In the genomic region with DNA sequence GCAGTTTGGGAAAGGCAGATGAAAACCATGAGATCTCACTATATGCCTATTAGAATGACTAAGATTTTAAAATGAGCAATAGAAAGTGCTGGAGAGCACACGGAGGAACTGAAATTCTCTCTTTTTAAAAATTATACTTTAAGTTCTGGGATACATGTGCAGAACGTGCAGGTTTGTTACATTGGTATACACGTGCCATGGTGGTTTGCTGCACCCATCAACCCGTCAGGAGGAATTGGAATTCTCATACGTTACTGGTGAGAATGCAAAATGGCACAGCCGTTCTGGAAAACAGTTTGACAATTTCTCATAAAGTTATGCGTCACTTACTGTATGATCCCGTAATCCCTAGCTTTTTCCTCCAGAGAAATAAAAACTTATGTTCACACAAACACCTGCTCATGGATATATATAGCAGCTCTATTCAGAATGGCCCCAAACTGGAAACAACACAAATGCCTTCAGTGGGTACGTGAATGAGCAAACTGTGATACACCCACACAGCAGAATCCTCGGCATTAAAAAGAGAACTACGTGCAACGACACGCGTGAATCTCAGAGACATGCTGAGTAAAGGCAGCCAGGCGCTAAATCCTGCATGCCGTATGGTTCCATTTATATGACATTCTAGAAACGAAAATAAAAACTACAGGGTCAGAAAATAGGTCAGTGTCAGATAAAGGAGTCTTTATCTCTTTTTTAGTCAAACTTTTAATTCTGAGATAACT, we compare ENCODE assay signal across 13 cellular contexts. TPM values are rescaled to one million over a fixed set of nuclear protein-coding genes. Genes with fewer than 3 reads are reported as not detected.
DNase-seq lines count a peak whose midpoint lies in the region; ATAC-seq and TF ChIP-seq lines count a peak whose summit lies in the region.
"Had no signal": no experiment of that assay in that cellular context is flagged by ENCODE, and none has a peak within 500 bp of the region (broad histone marks: within the 10 kb centered on the region; RNA-seq: fewer than 3 reads in every experiment).

No MANE protein-coding gene starts in this region.

- ATAC-seq in HG02870 (IDR thresholded peaks at IDR 0.05; ENCODE audit: unreplicated experiment) (peak; percentile 36), memory B cell (ENCODE audit: low read depth) (peak; percentile 53), GM21515 (IDR thresholded peaks at IDR 0.05; ENCODE audit: unreplicated experiment) (no peak)
- ATAC-seq: right lobe of liver had no signal

- CTCF ChIA-PET in CD4-positive, alpha-beta memory T cell (lab: Charles Lee; ENCODE audit: partially characterized antibody): interaction anchor here (0.6 kb wide), 1 partner anchor 110 kb away, joined by 3 read pairs; a partner anchor contains a TSS

- H3K4me1 Mint-ChIP-seq in memory B cell: peaks cover 38% of the 10 kb centered on the region
- peaks cover 9 to 25% (median 19%) of the 10 kb centered on the region in 4 donors for H3K4me1 Mint-ChIP-seq in CD4-positive, alpha-beta memory T cell

- H3K27me3 Mint-ChIP-seq in memory B cell: no peaks in the 10 kb centered on the region
- H3K27me3 Mint-ChIP-seq in CD4-positive, alpha-beta memory T cell: peaks cover 0 to 2% of the 10 kb centered on the region in 2 donors

- no peak overlapping the region for H3K27ac ChIP-seq in CD4-positive, alpha-beta memory T cell (ENCODE audit: low read depth, low read length)
- H3K27ac ChIP-seq: brain microvascular endothelial cell, right lobe of liver, RWPE1 had no signal

- peak; percentile 24 for TF ChIP-seq POLR2A in GM19193 (IDR thresholded peaks at IDR 0.05; ENCODE audit: extremely low read depth, insufficient read depth, insufficient read length)

- no peaks in the 10 kb centered on the region for H3K9me3 Mint-ChIP-seq in memory B cell
- H3K9me3 Mint-ChIP-seq in CD4-positive, alpha-beta memory T cell: no peaks in the 10 kb centered on the region
- H3K9me3 Mint-ChIP-seq: activated T-cell treated with anti-CD3 and anti-CD28 coated beads, Interleukin-2, amount 50 U/mL, for 72 hours had no signal

- TF ChIP-seq CTCF in GM12864 (IDR thresholded peaks at IDR 0.05; ENCODE audit: low read depth, low read length, missing control alignments): no peak

- H3K9me3 ChIP-seq in CD4-positive, alpha-beta memory T cell (ENCODE audit: control insufficient read depth in 1 of 2, low read length in 2 of 2): no peaks in the 10 kb centered on the region
- H3K9me3 ChIP-seq: right lobe of liver had no signal

- H3K27ac Mint-ChIP-seq in memory B cell: peak overlapping the region; percentile 50
- H3K27ac Mint-ChIP-seq in CD4-positive, alpha-beta memory T cell: no peak overlapping the region
- H3K27ac Mint-ChIP-seq: activated T-cell treated with anti-CD3 and anti-CD28 coated beads, Interleukin-2, amount 50 U/mL, for 72 hours had no signal

- H3K36me3 ChIP-seq in CD4-positive, alpha-beta memory T cell (ENCODE audit: insufficient read depth, low read length): no peaks in the 10 kb centered on the region
- H3K36me3 ChIP-seq: brain microvascular endothelial cell, right lobe of liver had no signal

- peaks cover 8% of the 10 kb centered on the region for H3K4me1 ChIP-seq in CD4-positive, alpha-beta memory T cell (ENCODE audit: insufficient read depth, low read length)
- H3K4me1 ChIP-seq: right lobe of liver had no signal

- POLR2A ChIA-PET in CD4-positive, alpha-beta memory T cell (lab: Charles Lee; ENCODE audit: partially characterized antibody): no interaction called here

- H3K36me3 Mint-ChIP-seq in memory B cell: no peaks in the 10 kb centered on the region
- peaks cover 0 to 3% of the 10 kb centered on the region in 2 donors for H3K36me3 Mint-ChIP-seq in CD4-positive, alpha-beta memory T cell

- no peaks in the 10 kb centered on the region for H3K27me3 ChIP-seq in CD4-positive, alpha-beta memory T cell (ENCODE audit: insufficient read depth, low read length)
- H3K27me3 ChIP-seq: brain microvascular endothelial cell, right lobe of liver had no signal

- intact Hi-C loops in CD4-positive, alpha-beta memory T cell (cut with micrococcal nuclease): no loop called here

- DNase-seq in GM12864 (ENCODE audit: low read depth): peak; percentile 93
- DNase-seq in memory B cell (ENCODE audit: low spot score in 2 of 2): no peak
- no peak for DNase-seq in NCI-H2171 treated with DMSO at 0.1 percent for 48 hours (lab: John Stamatoyannopoulos, UW)
- DNase-seq in CD4-positive, alpha-beta memory T cell: no peak
- no peak for DNase-seq in LoVo (ENCODE audit: low spot score)
- DNase-seq: activated T-cell treated with anti-CD3 and anti-CD28 coated beads, Interleukin-2, amount 50 U/mL, for 72 hours; brain microvascular endothelial cell; NCI-H226; right lobe of liver had no signal

- H3K4me3 ChIP-seq in GM12864 (ENCODE audit: low read depth, low read length): peak overlapping the region; percentile 2; the same call in 1 of the 2 replicates
- no peak overlapping the region for H3K4me3 ChIP-seq in CD4-positive, alpha-beta memory T cell (ENCODE audit: low read length in 2 of 2)
- H3K4me3 ChIP-seq: right lobe of liver had no signal

- peak overlapping the region; percentile 50 for H3K4me3 Mint-ChIP-seq in memory B cell
- peak overlapping the region in 3 of 8 donors; percentile 32 to 38 (median 32) for H3K4me3 Mint-ChIP-seq in CD4-positive, alpha-beta memory T cell

RNA-seq across cellular contexts. Expression of a gene that starts 11.8 kb away (rescaled TPM):
- total RNA-seq in CD4-positive, alpha-beta memory T cell: under 1 TPM; 0.17 to 0.25 TPM
- under 1 TPM; 0.13 to 0.47 TPM for polyA plus RNA-seq in CD4-positive, alpha-beta memory T cell

RNA-seq across cellular contexts. Expression of a gene that starts 56.5 kb away (rescaled TPM):
- not detected for total RNA-seq in CD4-positive, alpha-beta memory T cell
- under 1 TPM in 1 of 2 donors, not detected in 1; 0.14 TPM for polyA plus RNA-seq in CD4-positive, alpha-beta memory T cell
- total RNA-seq: right lobe of liver had no signal
